ENCODE assay signal across 24 cellular contexts in the genomic region with DNA sequence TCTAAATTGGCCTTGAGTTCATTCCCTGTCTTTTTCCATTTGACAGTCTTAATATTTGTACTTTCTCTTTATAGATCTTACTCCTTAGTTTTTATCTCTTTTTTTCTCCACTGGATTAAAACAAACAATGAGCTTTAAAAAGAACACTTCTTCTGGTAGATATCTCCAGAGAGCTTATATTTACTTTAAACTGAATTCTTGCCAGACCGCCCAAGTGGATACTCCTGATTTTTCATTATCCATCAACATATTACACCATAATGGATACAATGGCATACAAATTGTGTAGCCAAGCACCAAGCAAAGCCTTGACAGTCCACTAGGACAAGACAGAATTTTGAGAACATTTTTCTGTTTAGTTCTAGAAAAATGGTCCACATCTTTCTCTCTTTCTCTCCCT. TPM values are rescaled to one million over a fixed set of nuclear protein-coding genes. Genes with fewer than 3 reads are reported as not detected.
"Had no signal": no experiment of that assay in that cellular context is flagged by ENCODE, and none has a peak within 500 bp of the region (broad histone marks: within the 10 kb centered on the region; RNA-seq: fewer than 3 reads in every experiment).

No MANE protein-coding gene starts in this region.

- H3K4me3 Mint-ChIP-seq: activated B cell treated with CpG ODN at 0.5 μM for 24 hours; activated CD4-positive, alpha-beta memory T cell treated with anti-CD3 and anti-CD28 coated beads, Interleukin-2, amount 10 ng/mL, durations not matched to agents 7 days and 5 days; activated CD8-positive, alpha-beta memory T cell treated with anti-CD3 and anti-CD28 coated beads, Interleukin-2, amount 10 ng/mL, durations not matched to agents 7 days and 5 days; naive thymus-derived CD8-positive, alpha-beta T cell; T-helper 2 cell treated with Interferon-gamma antibody and Interleukin-4, amounts not matched to agents 5 μg/mL and 100 μg/mL, for 36 hours had no signal

- H3K9me3 ChIP-seq: gastrocnemius medialis, mucosa of descending colon, ovary, psoas muscle, tibial artery, uterus had no signal

- H3K27me3 ChIP-seq: cardiac muscle cell, gastrocnemius medialis, ovary, tibial artery, uterus had no signal

- DNase-seq: activated B cell treated with CpG ODN at 0.5 μM for 24 hours; activated CD4-positive, alpha-beta memory T cell treated with anti-CD3 and anti-CD28 coated beads, Interleukin-2, amount 10 ng/mL, durations not matched to agents 7 days and 5 days; activated CD4-positive, alpha-beta T cell treated with anti-CD3 and anti-CD28 coated beads for 4 hours; activated CD8-positive, alpha-beta memory T cell treated with anti-CD3 and anti-CD28 coated beads, Interleukin-2, amount 10 ng/mL, durations not matched to agents 7 days and 5 days; activated naive CD4-positive, alpha-beta T cell treated with Interleukin-2 at 50 U/mL for 16 hours; gastrocnemius medialis; head of caudate nucleus; kidney glomerular epithelial cell; left ventricle myocardium superior; mesenchymal stem cell; naive thymus-derived CD8-positive, alpha-beta T cell; ovary; psoas muscle; right cardiac atrium; stimulated activated CD4-positive, alpha-beta T cell treated with anti-CD3 and anti-CD28 coated beads, Interleukin-2, amount 100 ng/mL, for 24 hours; stimulated activated naive CD4-positive, alpha-beta T cell treated with Interleukin-2 at 50 U/mL for 16 hours; substantia nigra; tibial artery; uterus had no signal

- H3K27ac ChIP-seq: cardiac muscle cell, gastrocnemius medialis, psoas muscle, tibial artery had no signal

- H3K4me3 ChIP-seq: cardiac muscle cell, gastrocnemius medialis, mucosa of descending colon, ovary, psoas muscle, tibial artery, uterus had no signal

- H3K4me1 ChIP-seq: gastrocnemius medialis, psoas muscle, uterus had no signal

- H3K36me3 Mint-ChIP-seq: naive thymus-derived CD8-positive, alpha-beta T cell had no signal

- H3K27me3 Mint-ChIP-seq: activated B cell treated with CpG ODN at 0.5 μM for 24 hours; activated CD4-positive, alpha-beta memory T cell treated with anti-CD3 and anti-CD28 coated beads, Interleukin-2, amount 10 ng/mL, durations not matched to agents 7 days and 5 days; activated CD8-positive, alpha-beta memory T cell treated with anti-CD3 and anti-CD28 coated beads, Interleukin-2, amount 10 ng/mL, durations not matched to agents 7 days and 5 days; naive thymus-derived CD8-positive, alpha-beta T cell had no signal

- H3K9me3 Mint-ChIP-seq: activated B cell treated with CpG ODN at 0.5 μM for 24 hours; activated T-helper 2 cell treated with anti-CD3 and anti-CD28 coated beads, Interferon-gamma antibody, Interleukin-2, Interleukin-4, amounts not matched to agents 10 μg/mL and 5 μg/mL and 100 μg/mL, durations not matched to agents 14 hours and 24 hours and 36 hours; naive thymus-derived CD8-positive, alpha-beta T cell; T-helper 2 cell treated with Interferon-gamma antibody and Interleukin-4, amounts not matched to agents 5 μg/mL and 100 μg/mL, for 36 hours had no signal

- H3K27ac Mint-ChIP-seq: activated B cell treated with CpG ODN at 0.5 μM for 24 hours; activated CD4-positive, alpha-beta memory T cell treated with anti-CD3 and anti-CD28 coated beads, Interleukin-2, amount 10 ng/mL, durations not matched to agents 7 days and 5 days; activated CD8-positive, alpha-beta memory T cell treated with anti-CD3 and anti-CD28 coated beads, Interleukin-2, amount 10 ng/mL, durations not matched to agents 7 days and 5 days; activated T-helper 2 cell treated with anti-CD3 and anti-CD28 coated beads, Interferon-gamma antibody, Interleukin-2, Interleukin-4, amounts not matched to agents 10 μg/mL and 5 μg/mL and 100 μg/mL, durations not matched to agents 14 hours and 24 hours and 36 hours; T-helper 2 cell treated with Interferon-gamma antibody and Interleukin-4, amounts not matched to agents 5 μg/mL and 100 μg/mL, for 36 hours had no signal

- H3K36me3 ChIP-seq: cardiac muscle cell, gastrocnemius medialis, ovary, tibial artery, uterus had no signal

- ATAC-seq: activated CD8-positive, alpha-beta memory T cell treated with anti-CD3 and anti-CD28 coated beads, Interleukin-2, amount 10 ng/mL, durations not matched to agents 7 days and 5 days; gastrocnemius medialis; left ventricle myocardium superior; naive thymus-derived CD8-positive, alpha-beta T cell; psoas muscle; right cardiac atrium had no signal

RNA-seq across cellular contexts. Expression of a gene that starts 50.6 kb away (rescaled TPM):
- total RNA-seq: activated B cell treated with CpG ODN at 0.5 μM for 24 hours; activated CD4-positive, alpha-beta memory T cell treated with anti-CD3 and anti-CD28 coated beads, Interleukin-2, amount 10 ng/mL, durations not matched to agents 7 days and 5 days; activated CD8-positive, alpha-beta memory T cell treated with anti-CD3 and anti-CD28 coated beads, Interleukin-2, amount 10 ng/mL, durations not matched to agents 7 days and 5 days; activated T-helper 2 cell treated with anti-CD3 and anti-CD28 coated beads, Interferon-gamma antibody, Interleukin-2, Interleukin-4, amounts not matched to agents 10 μg/mL and 5 μg/mL and 100 μg/mL, durations not matched to agents 14 hours and 24 hours and 36 hours; cardiac muscle cell; dermis microvascular lymphatic vessel endothelial cell; gastrocnemius medialis; naive thymus-derived CD8-positive, alpha-beta T cell; right cardiac atrium had no signal
- polyA plus RNA-seq: cardiac muscle cell; naive thymus-derived CD8-positive, alpha-beta T cell; psoas muscle had no signal
